Comparison of ENCODE assay signal across 9 cellular contexts in the genomic region with DNA sequence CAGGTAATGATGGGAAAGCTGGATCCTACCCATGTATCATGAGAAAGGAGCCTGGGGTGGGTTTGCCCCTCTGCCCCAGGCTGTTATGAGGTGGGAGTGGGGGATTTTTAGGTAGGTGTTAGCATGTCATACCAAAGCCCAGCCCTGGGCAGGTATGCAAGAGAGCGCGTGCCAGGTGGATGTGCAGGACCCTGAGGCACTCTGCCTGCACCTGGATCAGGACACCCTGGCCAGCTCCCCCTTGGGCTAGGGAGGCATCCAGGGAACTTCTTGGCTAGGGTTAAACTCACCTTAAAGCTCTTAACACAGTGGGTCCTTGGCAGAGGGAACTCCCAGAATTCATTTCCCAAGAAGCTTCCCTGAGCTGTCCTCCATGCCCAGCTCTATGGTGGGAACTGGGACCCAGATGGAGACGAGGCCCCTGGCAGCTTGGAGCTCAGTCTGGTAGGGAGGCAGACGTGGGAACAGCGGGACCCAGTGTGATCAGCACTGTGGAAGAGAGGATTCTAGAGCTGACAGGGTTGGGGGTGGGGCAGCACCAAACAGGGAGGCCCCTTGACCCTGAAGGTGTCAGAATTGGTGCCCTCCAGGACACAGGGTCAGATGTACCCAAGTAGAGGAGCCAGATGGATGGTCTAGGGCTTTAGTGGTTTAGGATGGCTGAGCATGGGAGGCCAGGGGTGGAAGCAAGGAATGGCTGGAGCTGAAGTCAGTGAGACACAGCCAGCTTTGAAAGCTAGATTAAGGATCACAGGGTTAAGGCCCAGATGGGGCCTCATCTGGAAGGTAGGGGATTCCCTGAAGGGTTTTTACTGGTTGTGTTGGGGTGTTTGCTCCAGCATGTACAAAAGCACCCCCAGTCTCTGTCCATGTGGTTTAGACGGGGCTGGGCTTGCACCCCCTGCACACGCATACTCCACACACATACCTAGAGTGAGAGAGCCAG. TPM values are rescaled to one million over a fixed set of nuclear protein-coding genes. Genes with fewer than 3 reads are reported as not detected.
DNase-seq lines count a peak whose midpoint lies in the region; ATAC-seq and TF ChIP-seq lines count a peak whose summit lies in the region.
"Had no signal": no experiment of that assay in that cellular context is flagged by ENCODE, and none has a peak within 500 bp of the region (broad histone marks: within the 10 kb centered on the region; RNA-seq: fewer than 3 reads in every experiment).

No MANE protein-coding gene starts in this region.

- H3K27ac ChIP-seq in WERI-Rb-1 (peak overlapping the region; percentile 48; the same call in 1 of the 2 replicates), lower lobe of right lung (no peak overlapping the region)

- no peak for ATAC-seq in GM18511 (IDR thresholded peaks at IDR 0.05; ENCODE audit: unreplicated experiment)
- ATAC-seq in lower lobe of right lung = no peak
- ATAC-seq: right cardiac atrium had no signal

- peak; percentile 34 for DNase-seq in activated CD4-positive, alpha-beta T cell treated with anti-CD3 and anti-CD28 coated beads for 48 hours
- no peak for DNase-seq in activated CD4-positive, alpha-beta T cell treated with anti-CD3 and anti-CD28 coated beads, Interleukin-2, amount 50 U/mL, for 4 hours
- DNase-seq in WERI-Rb-1 = no peak
- no peak for DNase-seq in lower lobe of right lung
- DNase-seq: NCI-H69, substantia nigra had no signal

- H3K9me3 ChIP-seq in WERI-Rb-1 (ENCODE audit: severe bottlenecking) = no peaks in the 10 kb centered on the region
- no peaks in the 10 kb centered on the region for H3K9me3 ChIP-seq in lower lobe of right lung

- no peak for TF ChIP-seq CTCF in WERI-Rb-1 (IDR thresholded peaks at IDR 0.05; ENCODE audit: low read depth, low read length)
- TF ChIP-seq CTCF in nephron (IDR thresholded peaks at IDR 0.05; ENCODE audit: unreplicated experiment in 3 of 3) = no peak
- no peak for TF ChIP-seq CTCF in lower lobe of right lung (IDR thresholded peaks at IDR 0.05)

- H3K4me1 Mint-ChIP-seq in nephron = peaks cover 26% of the 10 kb centered on the region

- H3K4me1 ChIP-seq in lower lobe of right lung = peaks cover 25% of the 10 kb centered on the region

- H3K4me3 Mint-ChIP-seq in nephron = peak overlapping the region; percentile 79 to 86 (median 82)

- H3K27me3 ChIP-seq in WERI-Rb-1 (ENCODE audit: insufficient read depth, low read depth, severe bottlenecking) (no peaks in the 10 kb centered on the region), lower lobe of right lung (ENCODE audit: low read depth) (peaks cover 2% of the 10 kb centered on the region)

- H3K36me3 Mint-ChIP-seq in nephron (ENCODE audit: low read depth) = peaks cover 8% of the 10 kb centered on the region

- no peak overlapping the region for H3K27ac Mint-ChIP-seq in nephron

- H3K4me3 ChIP-seq in WERI-Rb-1 (ENCODE audit: low read depth, low read length) (no peak overlapping the region), lower lobe of right lung (no peak overlapping the region)

- H3K9me3 Mint-ChIP-seq in nephron = no peaks in the 10 kb centered on the region

- H3K36me3 ChIP-seq in WERI-Rb-1 (no peaks in the 10 kb centered on the region), lower lobe of right lung (peaks cover 33% of the 10 kb centered on the region)

- H3K27me3 Mint-ChIP-seq in nephron (ENCODE audit: low read depth) = peaks cover 20% of the 10 kb centered on the region

- intact Hi-C loops in lower lobe of right lung (cut with DNase I) = no loop called here

RNA-seq across cellular contexts. Expression of gene PRR7, which starts 2.2 kb away (rescaled TPM):
- total RNA-seq in lower lobe of right lung = 1.7 TPM

RNA-seq across cellular contexts. Expression of gene GRK6, which starts 17.9 kb away (rescaled TPM):
- 59.4 TPM for total RNA-seq in lower lobe of right lung

RNA-seq across cellular contexts. Expression of gene DBN1, which starts 29.1 kb away (rescaled TPM):
- total RNA-seq in lower lobe of right lung = 23.1 TPM

RNA-seq across cellular contexts. Expression of gene F12, which starts 35.0 kb away (rescaled TPM):
- 0.80 TPM for total RNA-seq in lower lobe of right lung

RNA-seq across cellular contexts. Expression of gene PFN3, which starts 43.9 kb away (rescaled TPM):
- total RNA-seq in lower lobe of right lung = not detected
- total RNA-seq: right cardiac atrium had no signal
